In the genomic region with DNA sequence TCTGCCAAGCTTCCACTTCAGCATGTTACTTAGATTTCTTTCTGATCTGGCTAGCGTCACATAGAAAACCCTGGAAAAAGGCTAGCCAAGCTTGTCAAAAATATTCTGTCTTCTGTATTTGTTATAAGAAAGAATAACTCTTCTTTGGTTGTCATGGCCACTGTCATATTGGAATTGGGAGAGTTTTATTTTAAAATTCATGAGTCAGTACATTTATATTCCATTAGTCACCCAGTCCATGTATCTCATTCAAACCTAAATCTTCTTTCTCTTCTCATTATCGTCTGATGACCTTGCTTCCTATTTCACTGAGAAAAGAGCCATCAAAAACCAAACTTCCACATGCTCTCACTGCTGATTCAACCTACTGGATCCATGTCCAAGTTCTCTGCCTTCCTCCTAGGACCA, we compare ENCODE assay signal across 14 cellular contexts.
DNase-seq lines count a peak whose midpoint lies in the region; ATAC-seq and TF ChIP-seq lines count a peak whose summit lies in the region.
"Had no signal": no experiment of that assay in that cellular context is flagged by ENCODE, and none has a peak within 500 bp of the region (broad histone marks: within the 10 kb centered on the region; RNA-seq: fewer than 3 reads in every experiment).

No MANE protein-coding gene starts in this region.

- no peak for ATAC-seq in GM21526 (IDR thresholded peaks at IDR 0.05; ENCODE audit: low FRiP score, unreplicated experiment)

- DNase-seq in AG10803 (ENCODE audit: low read depth) (peak; percentile 68), RKO (ENCODE audit: low spot score) (peak; percentile 47), epithelial cell of esophagus (ENCODE audit: low read depth) (peak; percentile 31), non-pigmented ciliary epithelial cell (ENCODE audit: low read depth) (peak; percentile 55), SIG-M5 (lab: John Stamatoyannopoulos, UW) (no peak), DMS79 treated with DMSO at 0.1 percent for 48 hours (lab: John Stamatoyannopoulos, UW) (no peak)
- no peak for DNase-seq in activated naive CD4-positive, alpha-beta T cell (lab: John Stamatoyannopoulos, UW)
- DNase-seq: CD4-positive, alpha-beta memory T cell; H7; NCI-H2171 treated with DMSO at 0.1 percent for 48 hours; retina had no signal

- H3K4me3 ChIP-seq in AG10803 (ENCODE audit: low read length): no peak overlapping the region
- H3K4me3 ChIP-seq in epithelial cell of esophagus (ENCODE audit: low read length): no peak overlapping the region
- H3K4me3 ChIP-seq: lung, tibial nerve had no signal

- TF ChIP-seq CTCF in AG10803 (conservative IDR thresholded peaks at IDR 0.05; ENCODE audit: low read length) (no peak), epithelial cell of esophagus (IDR thresholded peaks at IDR 0.05; ENCODE audit: insufficient read depth, low read depth, low read length, missing control alignments) (no peak)

Comparison
In these comparisons a context has a peak if more than half of its experiments do, and no peak if none do; other contexts are left out.
1. DNase-seq: peak in AG10803 (single experiment), RKO (single experiment), epithelial cell of esophagus (single experiment) and non-pigmented ciliary epithelial cell (single experiment); none in SIG-M5 (single experiment), activated naive CD4-positive, alpha-beta T cell (0 of 4) and DMS79 treated with DMSO at 0.1 percent for 48 hours (single experiment).